ENCODE assay signal across 8 cellular contexts in the genomic region with DNA sequence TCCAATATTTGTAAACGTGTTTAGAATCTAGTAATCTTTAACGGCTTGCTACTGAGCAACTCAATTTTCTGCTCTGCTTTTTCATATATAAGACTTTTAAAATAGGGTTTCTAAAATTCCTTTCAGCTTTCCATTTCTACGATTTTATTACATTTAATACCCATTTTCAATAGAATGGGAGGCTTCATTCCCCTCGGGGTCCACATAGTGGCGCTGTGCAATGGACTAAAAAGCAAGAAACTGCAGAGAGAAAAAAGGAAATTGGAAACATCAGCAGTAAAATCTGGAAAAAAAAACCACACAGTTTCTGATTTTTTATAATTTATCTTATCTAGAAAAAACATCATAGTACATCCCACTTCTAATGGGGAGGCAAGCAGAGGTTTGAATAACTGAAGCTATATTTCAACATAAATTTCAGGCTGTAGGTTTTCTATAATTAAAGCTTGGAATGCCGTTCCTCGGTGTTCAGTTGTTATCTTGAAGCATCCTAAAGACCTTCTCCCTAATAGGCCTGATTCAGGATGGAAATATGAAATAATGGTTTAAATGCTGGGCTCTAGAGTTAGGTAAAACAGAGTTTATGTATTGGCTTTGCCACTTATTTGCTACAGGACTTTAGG.
DNase-seq lines count a peak whose midpoint lies in the region; ATAC-seq and TF ChIP-seq lines count a peak whose summit lies in the region.

No MANE protein-coding gene starts in this region.

- H3K9me3 ChIP-seq in parathyroid adenoma (ENCODE audit: control insufficient read depth, low read length), result no peaks in the 10 kb centered on the region

- peak; percentile 72 for TF ChIP-seq CTCF in parathyroid adenoma (IDR thresholded peaks at IDR 0.05)

- no peak overlapping the region for H3K4me2 ChIP-seq in parathyroid adenoma (ENCODE audit: low read length)

- H3K27me3 ChIP-seq in parathyroid adenoma (ENCODE audit: control insufficient read depth, insufficient read depth, low read length), result no peaks in the 10 kb centered on the region

- H3K36me3 ChIP-seq in parathyroid adenoma (ENCODE audit: control insufficient read depth, insufficient read depth, low read length), result no peaks in the 10 kb centered on the region

- H3K4me1 ChIP-seq in parathyroid adenoma, result no peaks in the 10 kb centered on the region

- no peak overlapping the region for H3K4me3 ChIP-seq in parathyroid adenoma (ENCODE audit: low read depth, low read length)

- ATAC-seq in GM18858 (IDR thresholded peaks at IDR 0.05; ENCODE audit: unreplicated experiment) (no peak), HG03469 (IDR thresholded peaks at IDR 0.05; ENCODE audit: unreplicated experiment) (no peak)

- H3K27ac ChIP-seq in parathyroid adenoma, result no peak overlapping the region

- H3K9ac ChIP-seq in parathyroid adenoma, result no peak overlapping the region

- peak; percentile 28 to 72 (median 43) for DNase-seq in NCI-H1417 (lab: John Stamatoyannopoulos, UW)
- no peak for DNase-seq in NCI-H1417 treated with DMSO at 0.1 percent for 48 hours (lab: John Stamatoyannopoulos, UW)
- peak; percentile 67 for DNase-seq in NCI-H1105 treated with DMSO at 0.1 percent for 48 hours (lab: John Stamatoyannopoulos, UW)
- DNase-seq in activated CD4-positive, alpha-beta T cell treated with anti-CD3 and anti-CD28 coated beads for 4 hours, result peak; percentile 22 to 44
- DNase-seq in fibroblast of gingiva (ENCODE audit: low read depth), result peak; percentile 18

- no peaks in the 10 kb centered on the region for H3K79me2 ChIP-seq in parathyroid adenoma

- no peak overlapping the region for H2AFZ ChIP-seq in parathyroid adenoma
